In genomic region chr2:69291004-69291650, GRCh38 we compare ENCODE assay signal across 17 cellular contexts.
DNase-seq lines count a peak whose midpoint lies in the region; ATAC-seq and TF ChIP-seq lines count a peak whose summit lies in the region.
"Had no signal": no experiment of that assay in that cellular context is flagged by ENCODE, and none has a peak within 500 bp of the region (broad histone marks: within the 10 kb centered on the region; RNA-seq: fewer than 3 reads in every experiment).

No MANE protein-coding gene starts in this region.

- TF ChIP-seq CTCF in AG04450 (IDR thresholded peaks at IDR 0.05; ENCODE audit: low read depth, low read length), result no peak
- TF ChIP-seq CTCF in PC-3 (conservative IDR thresholded peaks at IDR 0.05; ENCODE audit: low read depth, low read length), result no peak
- TF ChIP-seq CTCF in fibroblast of lung (conservative IDR thresholded peaks at IDR 0.05 in 1 of 2, IDR thresholded peaks at IDR 0.05 in 1 of 2; ENCODE audit: low read depth in 1 of 2, low read length in 2 of 2), result no peak

- H3K27me3 ChIP-seq in AG04450 (ENCODE audit: control insufficient read depth, insufficient read depth, low read length), result no peaks in the 10 kb centered on the region
- no peaks in the 10 kb centered on the region for H3K27me3 ChIP-seq in PC-3 (ENCODE audit: low read length)
- no peaks in the 10 kb centered on the region for H3K27me3 ChIP-seq in fibroblast of lung (ENCODE audit: control insufficient read depth, insufficient read depth, low read length)
- H3K27me3 ChIP-seq in muscle layer of colon (ENCODE audit: control insufficient read depth in 1 of 2, insufficient read depth in 2 of 2, low read length in 2 of 2), result no peaks in the 10 kb centered on the region
- H3K27me3 ChIP-seq: BE2C, cardiac muscle cell, foreskin keratinocyte, thyroid gland had no signal

- H4K20me1 ChIP-seq in PC-3 (ENCODE audit: low read length) (no peaks in the 10 kb centered on the region), fibroblast of lung (ENCODE audit: control insufficient read depth, extremely low read depth, insufficient read depth, low read length) (no peaks in the 10 kb centered on the region)

- H3K4me3 ChIP-seq in AG04450 (ENCODE audit: low read depth, low read length) (no peak overlapping the region), PC-3 (ENCODE audit: low read length) (no peak overlapping the region), fibroblast of lung (replicated peaks in 1 of 4; ENCODE audit: control extremely low read depth in 1 of 4, insufficient read depth in 1 of 4, low read depth in 3 of 4, low read length in 4 of 4) (no peak overlapping the region), muscle layer of colon (ENCODE audit: low read depth in 1 of 2, low read length in 2 of 2) (no peak overlapping the region)
- H3K4me3 ChIP-seq: cardiac muscle cell, thyroid gland had no signal

- BruUV-seq in PC-3 (replicated peaks; lab: Mats Ljungman, UMichigan), result no TSS peak

- H3K9me2 ChIP-seq in PC-3 (replicated peaks; ENCODE audit: low read length), result no peaks in the 10 kb centered on the region

- H3K4me2 ChIP-seq in PC-3 (ENCODE audit: low read length) (no peak overlapping the region), fibroblast of lung (ENCODE audit: extremely low read depth, insufficient read depth, low read length) (no peak overlapping the region)

- POLR2A ChIA-PET in AG04450 (lab: Yijun Ruan, JAX), result no interaction called here
- POLR2A ChIA-PET in PC-3 (lab: Charles Lee; ENCODE audit: unreplicated experiment), result no interaction called here

- peak overlapping the region; percentile 22 for H3K27ac ChIP-seq in AG04450 (ENCODE audit: low read depth, low read length)
- H3K27ac ChIP-seq in PC-3 (ENCODE audit: low read length), result no peak overlapping the region
- H3K27ac ChIP-seq in fibroblast of lung (ENCODE audit: insufficient read depth, low read length), result no peak overlapping the region
- H3K27ac ChIP-seq in muscle layer of colon (ENCODE audit: low read depth, low read length), result peak overlapping the region; percentile 50
- H3K27ac ChIP-seq: cardiac muscle cell, foreskin keratinocyte, HL-60, thyroid gland, WERI-Rb-1 had no signal

- CTCF ChIA-PET in AG04450 (lab: Charles Lee), result no interaction called here
- CTCF ChIA-PET in PC-3 (lab: Charles Lee), result no interaction called here

- intact Hi-C loops in PC-3 (cut with micrococcal nuclease), result no loop called here

- DNase-seq in AG04450 (ENCODE audit: low read depth, low spot score) (peak; percentile 29), PC-3 (peak; percentile 28), fibroblast of lung (ENCODE audit: low read depth in 2 of 2) (peak; percentile 54 to 89), NCI-H2171 (lab: John Stamatoyannopoulos, UW) (no peak), NCI-H1092 (lab: John Stamatoyannopoulos, UW) (no peak)
- DNase-seq: activated T-cell treated with anti-CD3 and anti-CD28 coated beads, Interleukin-2, amount 50 U/mL, for 24 hours; BE2C; NCI-H510A treated with DMSO at 0.1 percent for 48 hours; SHP77; thyroid gland; WERI-Rb-1 had no signal

- ATAC-seq in PC-3 (peak; percentile 59), HG03521 (IDR thresholded peaks at IDR 0.05; ENCODE audit: unreplicated experiment) (no peak), GM19467 (IDR thresholded peaks at IDR 0.05; ENCODE audit: unreplicated experiment) (no peak)
- ATAC-seq: foreskin keratinocyte had no signal

- no peaks in the 10 kb centered on the region for H3F3A ChIP-seq in PC-3 (ENCODE audit: low read length, unreplicated experiment)

- H3K4me1 ChIP-seq in PC-3 (ENCODE audit: insufficient read depth, low read length) (no peaks in the 10 kb centered on the region), fibroblast of lung (ENCODE audit: control insufficient read depth, extremely low read depth, insufficient read depth, low read length) (peaks cover 3% of the 10 kb centered on the region), muscle layer of colon (ENCODE audit: insufficient read depth, low read length) (peaks cover 23% of the 10 kb centered on the region)
- H3K4me1 ChIP-seq: BE2C, foreskin keratinocyte had no signal

- H3K9me3 ChIP-seq in AG04450 (ENCODE audit: control insufficient read depth, insufficient read depth, low read length) (no peaks in the 10 kb centered on the region), PC-3 (ENCODE audit: low read length) (no peaks in the 10 kb centered on the region), fibroblast of lung (ENCODE audit: control insufficient read depth, insufficient read depth, low read depth, low read length) (no peaks in the 10 kb centered on the region), muscle layer of colon (ENCODE audit: low read length) (no peaks in the 10 kb centered on the region)
- H3K9me3 ChIP-seq: BE2C, thyroid gland had no signal

- H2AFZ ChIP-seq in PC-3 (ENCODE audit: low read length), result no peak overlapping the region
- no peak overlapping the region for H2AFZ ChIP-seq in fibroblast of lung (ENCODE audit: low read length)

- H3K9ac ChIP-seq in PC-3 (ENCODE audit: low read length), result no peak overlapping the region
- H3K9ac ChIP-seq in fibroblast of lung (ENCODE audit: insufficient read depth, low read length), result no peak overlapping the region
- H3K9ac ChIP-seq in muscle layer of colon (ENCODE audit: low read length), result no peak overlapping the region

- H3K36me3 ChIP-seq in PC-3 (ENCODE audit: low read depth, low read length) (no peaks in the 10 kb centered on the region), fibroblast of lung (ENCODE audit: control insufficient read depth, insufficient read depth, low read length) (no peaks in the 10 kb centered on the region), muscle layer of colon (ENCODE audit: insufficient read depth, low read length) (no peaks in the 10 kb centered on the region)
- H3K36me3 ChIP-seq: BE2C, cardiac muscle cell, thyroid gland, WERI-Rb-1 had no signal

- no peaks in the 10 kb centered on the region for H3K79me2 ChIP-seq in PC-3 (ENCODE audit: low read length)
- H3K79me2 ChIP-seq in fibroblast of lung (ENCODE audit: control insufficient read depth, insufficient read depth, low read length), result no peaks in the 10 kb centered on the region

Comparison
In these comparisons a context has a peak if more than half of its experiments do, and no peak if none do; other contexts are left out.
1. DNase-seq: peak in AG04450 (single experiment), PC-3 (single experiment) and fibroblast of lung (2 of 2); none in NCI-H2171 (single experiment) and NCI-H1092 (single experiment).
2. H3K27ac ChIP-seq: peak in AG04450 (single experiment) and muscle layer of colon (single experiment); none in PC-3 (single experiment) and fibroblast of lung (single experiment).